ENCODE assay signal across 11 cellular contexts in the genomic region with DNA sequence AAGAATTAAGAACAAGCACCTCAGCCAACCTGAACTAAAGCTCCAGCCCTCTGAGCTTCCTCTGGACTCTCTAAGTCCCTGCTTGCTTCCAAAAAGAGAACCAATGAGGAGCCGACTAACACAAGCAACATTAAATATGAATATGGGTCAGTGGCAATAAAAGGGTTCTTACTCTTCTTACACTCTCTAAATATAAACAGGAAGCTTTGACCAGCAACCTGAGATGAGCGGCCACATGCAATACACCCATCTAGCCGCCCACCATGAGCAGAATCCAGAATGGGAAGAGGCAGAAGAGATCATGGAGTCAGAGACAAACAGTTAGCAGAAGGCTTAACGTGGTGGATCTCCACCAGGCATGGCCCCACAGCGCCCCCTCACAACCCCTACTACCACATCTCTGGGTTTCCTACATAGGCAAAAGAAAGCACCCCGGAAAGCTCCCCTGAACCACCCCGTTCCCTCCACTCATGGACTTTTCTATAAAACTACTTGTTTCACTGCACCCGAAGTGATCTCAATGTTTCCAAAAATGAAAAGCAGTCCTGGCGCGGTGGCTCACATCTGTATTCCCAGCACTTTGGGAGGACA. TPM values are rescaled to one million over a fixed set of nuclear protein-coding genes. Genes with fewer than 3 reads are reported as not detected.
DNase-seq lines count a peak whose midpoint lies in the region; ATAC-seq, FAIRE-seq and TF ChIP-seq lines count a peak whose summit lies in the region.
"Had no signal": no experiment of that assay in that cellular context is flagged by ENCODE, and none has a peak within 500 bp of the region (broad histone marks: within the 10 kb centered on the region; RNA-seq: fewer than 3 reads in every experiment).

No MANE protein-coding gene starts in this region.

- ATAC-seq in pancreas = no peak
- ATAC-seq: gastroesophageal sphincter had no signal

- no peaks in the 10 kb centered on the region for H4K20me1 ChIP-seq in DOHH2 (ENCODE audit: control insufficient read depth, insufficient read depth, low read depth, low read length)

- H3K4me1 Mint-ChIP-seq in progenitor cell of endocrine pancreas (ENCODE audit: low read depth) = peaks cover 8% of the 10 kb centered on the region

- no peaks in the 10 kb centered on the region for H3K79me2 ChIP-seq in DOHH2 (ENCODE audit: control insufficient read depth, low read length)

- no peak for TF ChIP-seq POLR2A in transverse colon (IDR thresholded peaks at IDR 0.05)

- H3K36me3 Mint-ChIP-seq in progenitor cell of endocrine pancreas (ENCODE audit: insufficient read depth) = no peaks in the 10 kb centered on the region

- no peaks in the 10 kb centered on the region for H3K9me3 Mint-ChIP-seq in progenitor cell of endocrine pancreas (ENCODE audit: low read depth)

- in situ Hi-C loops in transverse colon (cut with MboI; ENCODE audit: low pct_ligation_motif_present in 1 of 4, low pct_unique_long_range_greater_than_20kb in 1 of 4, low sequenced_read_pairs in 3 of 4) = no loop called here

- H3K27ac ChIP-seq in DOHH2 (ENCODE audit: low read depth, low read length) (no peak overlapping the region), dorsolateral prefrontal cortex (peak overlapping the region in 58 of 59 donors; percentile 13 to 99 (median 98)), pancreas (no peak overlapping the region), transverse colon (peak overlapping the region in 2 of 4 donors; percentile 65 to 84)

- WGBS in pancreas, 2 donors = 96% methylated on average over 10 of the region's 10 CpGs
- WGBS in transverse colon (ENCODE audit: low coverage in 1 of 2), 2 donors = 89 to 100% methylated on average over 7 to 10 of the region's 10 CpGs

- H3K36me3 ChIP-seq in DOHH2 (ENCODE audit: control insufficient read depth, low read length) = no peaks in the 10 kb centered on the region
- no peaks in the 10 kb centered on the region for H3K36me3 ChIP-seq in pancreas
- H3K36me3 ChIP-seq in transverse colon = no peaks in the 10 kb centered on the region
- H3K36me3 ChIP-seq: gastroesophageal sphincter had no signal

- H3K9me3 ChIP-seq in DOHH2 (ENCODE audit: control insufficient read depth, insufficient read depth, low read length) (no peaks in the 10 kb centered on the region), pancreas (no peaks in the 10 kb centered on the region), transverse colon (no peaks in the 10 kb centered on the region)
- H3K9me3 ChIP-seq: gastroesophageal sphincter had no signal

- H3K27me3 ChIP-seq in DOHH2 (ENCODE audit: control insufficient read depth, low read length) (peaks cover 26% of the 10 kb centered on the region), dorsolateral prefrontal cortex (no peaks in the 10 kb centered on the region), pancreas (no peaks in the 10 kb centered on the region), transverse colon (no peaks in the 10 kb centered on the region)
- H3K27me3 ChIP-seq: gastroesophageal sphincter had no signal

- peak overlapping the region; percentile 21 for H3K27ac Mint-ChIP-seq in progenitor cell of endocrine pancreas

- no peaks in the 10 kb centered on the region for H3K9me2 ChIP-seq in DOHH2 (replicated peaks; ENCODE audit: control insufficient read depth, low read length)

- TF ChIP-seq EP300 in transverse colon (IDR thresholded peaks at IDR 0.05; ENCODE audit: low read depth) = no peak

- DNase-seq in NCI-H69 (lab: John Stamatoyannopoulos, UW) = peak; percentile 16
- peak in 7 of 10 donors; percentile 41 to 71 (median 67) for DNase-seq in dorsolateral prefrontal cortex
- no peak for DNase-seq in progenitor cell of endocrine pancreas (ENCODE audit: low spot score, unreplicated experiment)
- no peak for DNase-seq in pancreas
- no peak for DNase-seq in OCI-M1 (lab: John Stamatoyannopoulos, UW)
- DNase-seq in transverse colon = no peak
- DNase-seq: central memory CD4-positive, alpha-beta T cell; KG1; stimulated activated CD4-positive, alpha-beta T cell treated with anti-CD3 and anti-CD28 coated beads, Interleukin-12 subunit alpha, Interleukin-12 subunit beta, amount 100 ng/mL, for 4 hours had no signal

- no peak overlapping the region for H3K4me3 Mint-ChIP-seq in progenitor cell of endocrine pancreas (ENCODE audit: low read depth)

- no peak overlapping the region for H3K4me3 ChIP-seq in DOHH2 (ENCODE audit: low read length)
- peak overlapping the region in 51 of 59 donors; percentile 19 to 80 (median 64) for H3K4me3 ChIP-seq in dorsolateral prefrontal cortex
- H3K4me3 ChIP-seq in pancreas = no peak overlapping the region
- no peak overlapping the region for H3K4me3 ChIP-seq in transverse colon
- H3K4me3 ChIP-seq: gastroesophageal sphincter had no signal

- H3K4me1 ChIP-seq in DOHH2 (ENCODE audit: control insufficient read depth, low read length) = peaks cover 23% of the 10 kb centered on the region
- H3K4me1 ChIP-seq in pancreas = no peaks in the 10 kb centered on the region
- peaks cover 9 to 20% (median 13%) of the 10 kb centered on the region in 4 donors for H3K4me1 ChIP-seq in transverse colon

- H3F3A ChIP-seq in DOHH2 (ENCODE audit: control insufficient read depth, insufficient read depth) = no peaks in the 10 kb centered on the region

- peaks cover 12% of the 10 kb centered on the region for H3K27me3 Mint-ChIP-seq in progenitor cell of endocrine pancreas

- no peak for FAIRE-seq in pancreas (lab: Jason Lieb, UNC)

- TF ChIP-seq CTCF in DOHH2 (IDR thresholded peaks at IDR 0.05; ENCODE audit: low read depth, low read length, poor library complexity, severe bottlenecking) (peak; percentile 24), dorsolateral prefrontal cortex (IDR thresholded peaks at IDR 0.05 in 54 of 56, conservative IDR thresholded peaks at IDR 0.05 in 2 of 56; ENCODE audit: low read depth in 1 of 56, partially characterized antibody in 56 of 56) (peak in 26 of 56 donors; percentile 5 to 40 (median 20)), progenitor cell of endocrine pancreas (IDR thresholded peaks at IDR 0.05; ENCODE audit: unreplicated experiment) (no peak), pancreas (IDR thresholded peaks at IDR 0.05) (no peak), transverse colon (IDR thresholded peaks at IDR 0.05) (no peak)

- H3K4me2 ChIP-seq in DOHH2 (ENCODE audit: low read length) = no peak overlapping the region

- intact Hi-C loops in dorsolateral prefrontal cortex (cut with DNase I) (loop anchor here (2.0 to 10.0 kb wide), 7 partner anchors 36 to 455 kb away; a partner anchor contains a TSS), pancreas (cut with DNase I) (no loop called here), transverse colon (cut with DNase I; ENCODE audit: low total_unique reads) (loop anchor here (10.0 kb wide), 1 partner anchor 362 kb away; a partner anchor contains a TSS)

RNA-seq across cellular contexts. Expression of a gene that starts 59.4 kb away (rescaled TPM):
- total RNA-seq in dorsolateral prefrontal cortex (100 to 1,000 TPM in 119 of 120 experiments, 10 to 100 TPM in 1; 90.4 to 281 (median 204) TPM), progenitor cell of endocrine pancreas (46.6 and 47.0 TPM in 2 replicates), pancreas (10 to 100 TPM; 26.3 to 39.6 (median 30.0) TPM), transverse colon (10 to 100 TPM in 1 of 4 donors, 1 to 10 TPM in 3; 8.4 to 11.2 (median 9.2) TPM)
- 10 to 100 TPM in 1 of 2 donors, 1 to 10 TPM in 1; 8.9 to 13.9 TPM for polyA plus RNA-seq in pancreas

Comparison
In these comparisons a context has a peak if more than half of its experiments do, and no peak if none do; other contexts are left out.
1. H3K27ac ChIP-seq: peak in dorsolateral prefrontal cortex (58 of 59); none in DOHH2 (single experiment) and pancreas (0 of 4).
2. H3K4me3 ChIP-seq: peak in dorsolateral prefrontal cortex (51 of 59); none in DOHH2 (single experiment), pancreas (0 of 4) and transverse colon (0 of 4).
3. DNase-seq: peak in NCI-H69 (single experiment) and dorsolateral prefrontal cortex (7 of 10); none in progenitor cell of endocrine pancreas (single experiment), pancreas (0 of 6), OCI-M1 (single experiment) and transverse colon (single experiment).
4. intact Hi-C loops: an anchor here in dorsolateral prefrontal cortex (2.0 to 10.0 kb wide) and transverse colon (10.0 kb wide); none called in pancreas.